In the genomic region with DNA sequence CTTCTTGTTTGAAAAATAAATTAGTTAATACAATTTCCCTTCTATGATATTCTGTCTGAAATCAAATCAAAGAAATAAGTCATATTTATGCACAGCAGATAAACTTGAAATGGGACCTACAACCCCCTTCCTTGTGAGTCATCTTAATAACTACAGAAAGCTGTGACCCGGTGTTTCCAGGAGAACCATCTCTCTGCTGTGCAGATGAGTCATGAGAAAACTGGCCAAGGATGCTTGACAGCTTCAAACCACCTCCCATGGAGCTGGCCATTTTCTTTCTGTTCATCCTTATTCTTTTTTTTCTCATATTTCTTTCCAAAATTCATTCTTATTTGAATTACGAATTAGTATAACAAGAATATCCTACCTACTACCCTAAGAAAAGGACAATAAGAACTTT, we compare ENCODE assay signal across 10 cellular contexts. TPM values are rescaled to one million over a fixed set of nuclear protein-coding genes. Genes with fewer than 3 reads are reported as not detected.
DNase-seq lines count a peak whose midpoint lies in the region; ATAC-seq and TF ChIP-seq lines count a peak whose summit lies in the region.
"Had no signal": no experiment of that assay in that cellular context is flagged by ENCODE, and none has a peak within 500 bp of the region (broad histone marks: within the 10 kb centered on the region; RNA-seq: fewer than 3 reads in every experiment).

No MANE protein-coding gene starts in this region.

- TF ChIP-seq EP300 in SK-N-SH (IDR thresholded peaks at IDR 0.05; ENCODE audit: borderline replicate concordance in 1 of 2, low read depth in 1 of 2, low read length in 1 of 2) = peak in 1 of 2 experiments; percentile 59; a peak in 1 of 4 replicates

- no peaks in the 10 kb centered on the region for H3K79me2 ChIP-seq in SK-N-SH (ENCODE audit: insufficient read depth)

- peaks cover 0 to 3% of the 10 kb centered on the region in 2 experiments; a peak in 1 of 4 replicates for H3K4me1 ChIP-seq in SK-N-SH (ENCODE audit: control insufficient read depth in 1 of 2, insufficient read depth in 2 of 2, low read depth in 1 of 2, low read length in 1 of 2)

- no peak for TF ChIP-seq POLR2A in lower leg skin (IDR thresholded peaks at IDR 0.05)

- no peaks in the 10 kb centered on the region for H3K36me3 ChIP-seq in SK-N-SH (replicated peaks in 1 of 2; ENCODE audit: control insufficient read depth in 1 of 2, insufficient read depth in 2 of 2, low read length in 1 of 2)

- H3K9me3 ChIP-seq in SK-N-SH = no peaks in the 10 kb centered on the region

- intact Hi-C loops in activated CD8-positive, alpha-beta T cell treated with anti-CD3 and anti-CD28 coated beads for 36 hours (cut with micrococcal nuclease) = no loop called here
- intact Hi-C loops in lower leg skin (cut with DNase I; ENCODE audit: low total_unique reads) = no loop called here

- H3K9ac ChIP-seq in SK-N-SH = peak overlapping the region; percentile 19; the same call in 1 of the 2 replicates

- no peak for TF ChIP-seq RAD21 in SK-N-SH (IDR thresholded peaks at IDR 0.05; ENCODE audit: low read length)

- WGBS in SK-N-SH (ENCODE audit: low lambda C conversion rate) = 29% methylated on average over 2 of the region's 2 CpGs
- 48 to 51% methylated on average over 2 of the region's 2 CpGs for WGBS in lower leg skin, 2 donors

- POLR2A ChIA-PET in activated CD8-positive, alpha-beta T cell treated with anti-CD3 and anti-CD28 coated beads for 36 hours (lab: Charles Lee) = interaction anchor here (1.0 kb wide), 1 partner anchor 43 kb away, joined by 3 read pairs; a partner anchor contains a TSS
- POLR2A ChIA-PET in activated CD8-positive, alpha-beta T cell treated with anti-CD3 and anti-CD28 coated beads, Interleukin-2, amount 10 ng/mL, durations not matched to agents 7 days and 5 days (lab: Charles Lee) = interaction anchor here (0.7 kb wide), 1 partner anchor 581 kb away, joined by 3 read pairs; no protein-coding TSS in a partner anchor
- POLR2A ChIA-PET in SK-N-SH (lab: Yijun Ruan, JAX) = no interaction called here

- peak; percentile 83 for ATAC-seq in activated CD8-positive, alpha-beta T cell treated with anti-CD3 and anti-CD28 coated beads for 36 hours
- ATAC-seq in activated CD8-positive, alpha-beta T cell treated with anti-CD3 and anti-CD28 coated beads, Interleukin-2, amount 10 ng/mL, durations not matched to agents 7 days and 5 days = no peak
- ATAC-seq: naive thymus-derived CD8-positive, alpha-beta T cell had no signal

- peak overlapping the region; percentile 34; the same call in 1 of the 2 replicates for H3K4me2 ChIP-seq in SK-N-SH

- CTCF ChIA-PET in activated CD8-positive, alpha-beta T cell treated with anti-CD3 and anti-CD28 coated beads for 36 hours (lab: Charles Lee) = no interaction called here
- CTCF ChIA-PET in activated CD8-positive, alpha-beta T cell treated with anti-CD3 and anti-CD28 coated beads, Interleukin-2, amount 10 ng/mL, durations not matched to agents 7 days and 5 days (lab: Charles Lee) = no interaction called here
- CTCF ChIA-PET in SK-N-SH (lab: Yijun Ruan, JAX) = no interaction called here

- DNase-seq in activated CD8-positive, alpha-beta T cell treated with anti-CD3 and anti-CD28 coated beads for 36 hours = peak; percentile 80
- DNase-seq in activated CD8-positive, alpha-beta T cell treated with anti-CD3 and anti-CD28 coated beads, Interleukin-2, amount 10 ng/mL, durations not matched to agents 7 days and 5 days = no peak
- DNase-seq in SK-N-SH (no peak), fibroblast of pulmonary artery (ENCODE audit: low read depth) (peak; percentile 50), Kasumi-1 (lab: John Stamatoyannopoulos, UW) (no peak), lower leg skin (ENCODE audit: low spot score in 2 of 2) (no peak)
- peak; percentile 11 to 37 for DNase-seq in stimulated activated CD8-positive, alpha-beta memory T cell treated with anti-CD3 and anti-CD28 coated beads, Interleukin-7, amount 100 ng/mL, for 48 hours (ENCODE audit: extremely low read depth in 1 of 2, low read depth in 1 of 2)
- no peak for DNase-seq in activated effector memory CD4-positive, alpha-beta T cell treated with anti-CD3 and anti-CD28 coated beads, Interleukin-2, amount 50 U/mL, for 16 hours
- DNase-seq: naive thymus-derived CD8-positive, alpha-beta T cell; stimulated activated naive CD4-positive, alpha-beta T cell treated with Interleukin-2 at 50 U/mL for 16 hours had no signal

- H2AFZ ChIP-seq in SK-N-SH (ENCODE audit: low read depth) = peak overlapping the region; percentile 77

- H4K20me1 ChIP-seq in SK-N-SH (ENCODE audit: insufficient read depth) = no peaks in the 10 kb centered on the region

- peak overlapping the region; percentile 17 for H3K4me3 Mint-ChIP-seq in activated CD8-positive, alpha-beta T cell treated with anti-CD3 and anti-CD28 coated beads for 36 hours
- H3K4me3 Mint-ChIP-seq in activated CD8-positive, alpha-beta T cell treated with anti-CD3 and anti-CD28 coated beads, Interleukin-2, amount 10 ng/mL, durations not matched to agents 7 days and 5 days = no peak overlapping the region
- H3K4me3 Mint-ChIP-seq: naive thymus-derived CD8-positive, alpha-beta T cell had no signal

- H3K27ac Mint-ChIP-seq in activated CD8-positive, alpha-beta T cell treated with anti-CD3 and anti-CD28 coated beads for 36 hours = peak overlapping the region; percentile 81
- H3K27ac Mint-ChIP-seq in activated CD8-positive, alpha-beta T cell treated with anti-CD3 and anti-CD28 coated beads, Interleukin-2, amount 10 ng/mL, durations not matched to agents 7 days and 5 days = no peak overlapping the region
- H3K27ac Mint-ChIP-seq: naive thymus-derived CD8-positive, alpha-beta T cell had no signal

- no peaks in the 10 kb centered on the region for H3K36me3 Mint-ChIP-seq in activated CD8-positive, alpha-beta T cell treated with anti-CD3 and anti-CD28 coated beads for 36 hours (ENCODE audit: low read depth)
- H3K36me3 Mint-ChIP-seq in activated CD8-positive, alpha-beta T cell treated with anti-CD3 and anti-CD28 coated beads, Interleukin-2, amount 10 ng/mL, durations not matched to agents 7 days and 5 days (ENCODE audit: low read depth) = no peaks in the 10 kb centered on the region
- H3K36me3 Mint-ChIP-seq: naive thymus-derived CD8-positive, alpha-beta T cell had no signal

- H3K9me2 ChIP-seq in SK-N-SH = no peaks in the 10 kb centered on the region

- H3K9me3 Mint-ChIP-seq in activated CD8-positive, alpha-beta T cell treated with anti-CD3 and anti-CD28 coated beads for 36 hours = peaks cover 4% of the 10 kb centered on the region
- H3K9me3 Mint-ChIP-seq in activated CD8-positive, alpha-beta T cell treated with anti-CD3 and anti-CD28 coated beads, Interleukin-2, amount 10 ng/mL, durations not matched to agents 7 days and 5 days (ENCODE audit: insufficient read depth) = no peaks in the 10 kb centered on the region

- peak overlapping the region in 1 of 2 experiments; percentile 82; a peak in 2 of 4 replicates for H3K27ac ChIP-seq in SK-N-SH (ENCODE audit: low read depth in 2 of 2, low read length in 1 of 2)

- H3K27me3 Mint-ChIP-seq in activated CD8-positive, alpha-beta T cell treated with anti-CD3 and anti-CD28 coated beads for 36 hours = peaks cover 12% of the 10 kb centered on the region
- no peaks in the 10 kb centered on the region for H3K27me3 Mint-ChIP-seq in activated CD8-positive, alpha-beta T cell treated with anti-CD3 and anti-CD28 coated beads, Interleukin-2, amount 10 ng/mL, durations not matched to agents 7 days and 5 days (ENCODE audit: low read depth)

- H3F3A ChIP-seq in SK-N-SH (replicated peaks; ENCODE audit: insufficient read depth) = peaks cover 5% of the 10 kb centered on the region

- TF ChIP-seq CTCF in activated CD8-positive, alpha-beta T cell treated with anti-CD3 and anti-CD28 coated beads for 36 hours (IDR thresholded peaks at IDR 0.05) = no peak
- no peak for TF ChIP-seq CTCF in SK-N-SH (IDR thresholded peaks at IDR 0.05)
- TF ChIP-seq CTCF in fibroblast of pulmonary artery (IDR thresholded peaks at IDR 0.05; ENCODE audit: low read length, missing control alignments) = no peak
- no peak for TF ChIP-seq CTCF in lower leg skin (IDR thresholded peaks at IDR 0.05)

- H3K4me1 Mint-ChIP-seq in activated CD8-positive, alpha-beta T cell treated with anti-CD3 and anti-CD28 coated beads for 36 hours (ENCODE audit: low read depth) = peaks cover 29% of the 10 kb centered on the region
- H3K4me1 Mint-ChIP-seq in activated CD8-positive, alpha-beta T cell treated with anti-CD3 and anti-CD28 coated beads, Interleukin-2, amount 10 ng/mL, durations not matched to agents 7 days and 5 days (ENCODE audit: low read depth) = peaks cover 8% of the 10 kb centered on the region

- H3K4me3 ChIP-seq in SK-N-SH (ENCODE audit: low read depth in 2 of 2, low read length in 1 of 2) = no peak overlapping the region
- no peak overlapping the region for H3K4me3 ChIP-seq in fibroblast of pulmonary artery (replicated peaks; ENCODE audit: low read depth, low read length)
- no peak overlapping the region for H3K4me3 ChIP-seq in lower leg skin (ENCODE audit: low read depth, poor library complexity, severe bottlenecking)

- H3K27me3 ChIP-seq in SK-N-SH (ENCODE audit: insufficient read depth) = no peaks in the 10 kb centered on the region

TF ChIP-seq in SK-N-SH, 30 proteins besides CTCF, POLR2A, EP300 and RAD21 (continues in another document):
- peak; percentile 55; the same call in 1 of the 2 replicates for TF ChIP-seq RXRA (IDR thresholded peaks at IDR 0.05; ENCODE audit: borderline replicate concordance, low read depth)
- TF ChIP-seq TAF1 (IDR thresholded peaks at IDR 0.05; ENCODE audit: borderline replicate concordance, low read depth, low read length) = no peak
- TF ChIP-seq ELF1 (IDR thresholded peaks at IDR 0.05) = 0 out of 2 replicates have a peak, but pooled peaks have one; percentile 15
- no peak for TF ChIP-seq GATA2 (CRISPR knock-in tag; IDR thresholded peaks at IDR 0.05)
- TF ChIP-seq JUND (IDR thresholded peaks at IDR 0.05) = peak; percentile 94
- TF ChIP-seq FOXM1 (IDR thresholded peaks at IDR 0.05; ENCODE audit: low read depth) = no peak
- no peak for TF ChIP-seq CHD2 (IDR thresholded peaks at IDR 0.05; ENCODE audit: low read length, partially characterized antibody)
- TF ChIP-seq, protein P1, sequence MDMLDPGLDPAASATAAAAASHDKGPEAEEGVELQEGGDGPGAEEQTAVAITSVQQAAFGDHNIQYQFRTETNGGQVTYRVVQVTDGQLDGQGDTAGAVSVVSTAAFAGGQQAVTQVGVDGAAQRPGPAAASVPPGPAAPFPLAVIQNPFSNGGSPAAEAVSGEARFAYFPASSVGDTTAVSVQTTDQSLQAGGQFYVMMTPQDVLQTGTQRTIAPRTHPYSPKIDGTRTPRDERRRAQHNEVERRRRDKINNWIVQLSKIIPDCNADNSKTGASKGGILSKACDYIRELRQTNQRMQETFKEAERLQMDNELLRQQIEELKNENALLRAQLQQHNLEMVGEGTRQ (IDR thresholded peaks at IDR 0.05; ENCODE audit: borderline replicate concordance, low read depth, low read length) = no peak

RNA-seq across cellular contexts. Expression of a gene that starts 43.4 kb away (rescaled TPM):
- 100 to 1,000 TPM; 112 to 113 TPM for total RNA-seq in activated CD8-positive, alpha-beta T cell treated with anti-CD3 and anti-CD28 coated beads for 36 hours
- under 1 TPM; 0.26 to 0.29 TPM for total RNA-seq in activated CD8-positive, alpha-beta T cell treated with anti-CD3 and anti-CD28 coated beads, Interleukin-2, amount 10 ng/mL, durations not matched to agents 7 days and 5 days
- polyA plus RNA-seq in SK-N-SH (2012; rRNA removed) = 1.3 and 2.1 TPM in 2 replicates
- polyA plus RNA-seq in SK-N-SH (2012; cell fraction: cytosol; rRNA removed) = 0.67 and 1.8 TPM in 2 replicates
- 4.7 and 10.7 TPM in 2 replicates for polyA plus RNA-seq in SK-N-SH (2012; cell fraction: nucleus; rRNA removed)
- total RNA-seq in lower leg skin = 1 to 10 TPM in 2 of 4 donors, under 1 TPM in 2; 0.63 to 1.8 (median 1.3) TPM

Comparison
In these comparisons a context has a peak if more than half of its experiments do, and no peak if none do; other contexts are left out.
1. DNase-seq: peak in activated CD8-positive, alpha-beta T cell treated with anti-CD3 and anti-CD28 coated beads for 36 hours (single experiment), fibroblast of pulmonary artery (single experiment) and stimulated activated CD8-positive, alpha-beta memory T cell treated with anti-CD3 and anti-CD28 coated beads, Interleukin-7, amount 100 ng/mL, for 48 hours (2 of 2); none in activated CD8-positive, alpha-beta T cell treated with anti-CD3 and anti-CD28 coated beads, Interleukin-2, amount 10 ng/mL, durations not matched to agents 7 days and 5 days (single experiment), SK-N-SH (single experiment), activated effector memory CD4-positive, alpha-beta T cell treated with anti-CD3 and anti-CD28 coated beads, Interleukin-2, amount 50 U/mL, for 16 hours (single experiment), Kasumi-1 (0 of 2) and lower leg skin (0 of 2).
2. RNA of a gene that starts 43.4 kb away (total RNA-seq): 112 to 113 TPM in activated CD8-positive, alpha-beta T cell treated with anti-CD3 and anti-CD28 coated beads for 36 hours; 0.63 to 1.8 TPM in lower leg skin and 0.26 to 0.29 TPM in activated CD8-positive, alpha-beta T cell treated with anti-CD3 and anti-CD28 coated beads, Interleukin-2, amount 10 ng/mL, durations not matched to agents 7 days and 5 days; every median in the first group is over 10 times any median in the second.